30 cellular contexts compared by ENCODE assay signal in the genomic region with DNA sequence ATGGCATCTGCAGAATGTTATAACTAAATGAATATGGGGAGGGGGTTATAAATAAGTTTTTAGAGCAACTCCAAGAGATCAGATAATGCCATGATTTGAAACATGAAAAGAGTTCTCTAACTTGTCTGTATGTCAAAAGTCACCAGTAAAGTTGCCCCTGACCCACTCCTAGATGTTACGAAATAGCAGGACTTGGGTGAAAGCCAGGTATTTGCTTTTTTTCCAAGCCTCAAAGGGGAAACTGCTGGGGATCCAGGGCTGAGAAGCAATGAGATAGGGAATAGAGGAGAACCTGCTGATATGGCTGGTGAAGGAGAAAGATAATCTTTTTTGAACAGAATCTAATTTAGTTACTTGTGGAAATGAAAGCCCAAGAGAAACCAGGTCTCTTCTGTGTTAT.
"Had no signal": no experiment of that assay in that cellular context is flagged by ENCODE, and none has a peak within 500 bp of the region (broad histone marks: within the 10 kb centered on the region; RNA-seq: fewer than 3 reads in every experiment).

No MANE protein-coding gene starts in this region.

- FAIRE-seq: pancreas had no signal

- H3K9me3 ChIP-seq: neutrophil, pancreas, psoas muscle, suprapubic skin, testis, tibial artery, transverse colon, upper lobe of right lung, uterus had no signal

- H3K27ac ChIP-seq: neutrophil, pancreas, psoas muscle, skin epidermis, spleen, suprapubic skin, testis, tibial artery, transverse colon, upper lobe of right lung, uterus had no signal

- H3K4me1 Mint-ChIP-seq: naive thymus-derived CD8-positive, alpha-beta T cell; nephron progenitor cell; neural crest cell; stimulated activated memory B cell treated with anti-CD40 and anti-IgM and Interleukin-4, amounts not matched to agents 10 μg/mL and 1 μg/mL and 100 μg/mL, for 72 hours; stimulated activated naive CD8-positive, alpha-beta T cell treated with anti-CD3 and anti-CD28 coated beads, Interleukin-15, amount 100 ng/mL, for 72 hours had no signal

- DNase-seq: naive thymus-derived CD8-positive, alpha-beta T cell; nephron progenitor cell; nucleus accumbens; pancreas; psoas muscle; right cardiac atrium; spleen; stimulated activated CD4-positive, alpha-beta T cell treated with anti-CD3 and anti-CD28 coated beads, Interleukin-12 subunit alpha, Interleukin-12 subunit beta, amount 100 ng/mL, for 4 hours; stimulated activated CD4-positive, alpha-beta T cell treated with anti-CD3 and anti-CD28 coated beads, Interleukin-1b, Interleukin-23, amount 100 ng/mL, for 48 hours; stimulated activated CD4-positive, alpha-beta T cell treated with anti-CD3 and anti-CD28 coated beads, Interleukin-4, amount 100 ng/mL, for 1 hour; stimulated activated CD4-positive, alpha-beta T cell treated with anti-CD3 and anti-CD28 coated beads, Interleukin-4, amount 100 ng/mL, for 4 hours; stimulated activated CD8-positive, alpha-beta memory T cell treated with anti-CD3 and anti-CD28 coated beads, Interleukin-4, amount 100 ng/mL, for 48 hours; stimulated activated naive CD4-positive, alpha-beta T cell; stimulated activated naive CD8-positive, alpha-beta T cell treated with anti-CD3 and anti-CD28 coated beads, Interleukin-15, amount 100 ng/mL, for 72 hours; stimulated activated naive CD8-positive, alpha-beta T cell treated with anti-CD3 and anti-CD28 coated beads, Interleukin-15, Interleukin-2, amounts not matched to agents 100 U/mL and 50 U/mL, for 24 hours; substantia nigra; testis; tibial artery; transverse colon; upper lobe of right lung; uterus had no signal

- H3K4me3 Mint-ChIP-seq: naive thymus-derived CD8-positive, alpha-beta T cell; natural killer cell treated with Interleukin-12 subunit alpha and Interleukin-12 subunit beta and Interleukin-15 and Interleukin-18, amount 100 ng/mL, for 72 hours; nephron progenitor cell; neural crest cell; stimulated activated memory B cell treated with anti-CD40 and anti-IgM and Interleukin-4, amounts not matched to agents 10 μg/mL and 1 μg/mL and 100 μg/mL, for 72 hours; stimulated activated naive CD8-positive, alpha-beta T cell treated with anti-CD3 and anti-CD28 coated beads, Interleukin-15, amount 100 ng/mL, for 72 hours; type B pancreatic cell had no signal

- H3K4me2 ChIP-seq: smooth muscle cell had no signal

- H3K36me3 Mint-ChIP-seq: natural killer cell treated with Interleukin-12 subunit alpha and Interleukin-12 subunit beta and Interleukin-15 and Interleukin-18, amount 100 ng/mL, for 72 hours; stimulated activated memory B cell treated with anti-CD40 and anti-IgM and Interleukin-4, amounts not matched to agents 10 μg/mL and 1 μg/mL and 100 μg/mL, for 72 hours; type B pancreatic cell had no signal

- H3K4me1 ChIP-seq: pancreas, psoas muscle, spleen, suprapubic skin, testis, tibial artery, transverse colon, upper lobe of right lung, uterus had no signal

- H3K4me3 ChIP-seq: pancreas, psoas muscle, skin epidermis, smooth muscle cell, spleen, suprapubic skin, testis, tibial artery, transverse colon, upper lobe of right lung, uterus had no signal

- H3K27ac Mint-ChIP-seq: naive thymus-derived CD8-positive, alpha-beta T cell; natural killer cell treated with Interleukin-12 subunit alpha and Interleukin-12 subunit beta and Interleukin-15 and Interleukin-18, amount 100 ng/mL, for 72 hours; nephron progenitor cell; stimulated activated memory B cell treated with anti-CD40 and anti-IgM and Interleukin-4, amounts not matched to agents 10 μg/mL and 1 μg/mL and 100 μg/mL, for 72 hours; stimulated activated naive CD8-positive, alpha-beta T cell treated with anti-CD3 and anti-CD28 coated beads, Interleukin-15, amount 100 ng/mL, for 72 hours; type B pancreatic cell had no signal

- H3K36me3 ChIP-seq: neutrophil, pancreas, spleen, suprapubic skin, tibial artery, transverse colon, upper lobe of right lung, uterus had no signal

- H3K27me3 Mint-ChIP-seq: naive thymus-derived CD8-positive, alpha-beta T cell; natural killer cell treated with Interleukin-12 subunit alpha and Interleukin-12 subunit beta and Interleukin-15 and Interleukin-18, amount 100 ng/mL, for 72 hours; stimulated activated memory B cell treated with anti-CD40 and anti-IgM and Interleukin-4, amounts not matched to agents 10 μg/mL and 1 μg/mL and 100 μg/mL, for 72 hours; stimulated activated naive CD8-positive, alpha-beta T cell treated with anti-CD3 and anti-CD28 coated beads, Interleukin-15, amount 100 ng/mL, for 72 hours; type B pancreatic cell had no signal

- ATAC-seq: naive thymus-derived CD8-positive, alpha-beta T cell; natural killer cell treated with Interleukin-12 subunit alpha and Interleukin-12 subunit beta and Interleukin-15 and Interleukin-18, amount 100 ng/mL, for 72 hours; pancreas; psoas muscle; right cardiac atrium; sciatic nerve; stimulated activated memory B cell treated with anti-CD40 and anti-IgM and Interleukin-4, amounts not matched to agents 10 μg/mL and 1 μg/mL and 100 μg/mL, for 72 hours; stimulated activated naive CD8-positive, alpha-beta T cell treated with anti-CD3 and anti-CD28 coated beads, Interleukin-15, amount 100 ng/mL, for 72 hours; stimulated activated naive CD8-positive, alpha-beta T cell treated with anti-CD3 and anti-CD28 coated beads, Interleukin-15, Interleukin-2, amounts not matched to agents 100 U/mL and 50 U/mL, for 24 hours; upper lobe of right lung had no signal

- H3K27me3 ChIP-seq: neutrophil, pancreas, spleen, suprapubic skin, testis, tibial artery, transverse colon, upper lobe of right lung, uterus had no signal
